In the genomic region with DNA sequence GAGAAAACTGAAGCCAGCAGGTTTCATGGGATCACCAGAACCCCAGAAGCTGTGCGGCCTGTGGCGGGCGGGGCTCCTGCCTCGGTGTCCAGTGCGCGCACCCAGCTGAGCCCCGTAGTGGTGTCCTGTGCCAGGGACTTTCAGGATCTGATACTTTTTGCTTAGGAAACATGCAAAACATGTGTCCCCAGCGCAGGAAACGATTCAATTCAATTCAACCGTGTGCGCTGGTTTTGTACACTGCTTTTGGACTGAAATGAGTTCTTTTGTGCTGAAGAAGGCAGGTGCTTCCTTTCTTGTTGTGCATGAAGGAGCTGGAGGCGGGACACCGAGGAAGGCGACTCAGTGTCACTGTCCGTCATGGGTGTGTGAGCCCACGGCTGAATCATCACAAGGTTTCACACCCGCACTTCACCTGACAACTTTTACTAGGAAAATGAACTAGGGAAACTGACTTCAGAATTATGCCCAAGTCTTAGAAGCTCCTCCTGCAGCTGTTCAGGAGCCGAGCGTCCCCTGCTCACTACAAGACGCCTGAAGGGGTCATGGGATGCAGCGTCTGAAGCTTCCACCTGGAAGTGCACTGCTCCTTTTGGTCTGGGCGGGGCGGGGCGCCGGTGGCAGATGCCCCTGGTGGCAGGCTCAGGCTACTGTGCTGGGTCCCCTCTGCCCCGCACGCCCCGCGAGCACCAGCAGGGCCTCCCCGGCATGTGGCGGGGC, we compare ENCODE assay signal across 8 cellular contexts. TPM values are rescaled to one million over a fixed set of nuclear protein-coding genes. Genes with fewer than 3 reads are reported as not detected.
DNase-seq lines count a peak whose midpoint lies in the region; ATAC-seq and TF ChIP-seq lines count a peak whose summit lies in the region.

No MANE protein-coding gene starts in this region.

- no peaks in the 10 kb centered on the region for H3K9me3 Mint-ChIP-seq in activated naive CD8-positive, alpha-beta T cell treated with anti-CD3 and anti-CD28 coated beads for 36 hours

- no peak overlapping the region for H3K4me2 ChIP-seq in hepatocyte
- no peak overlapping the region for H3K4me2 ChIP-seq in smooth muscle cell

- peaks cover 23% of the 10 kb centered on the region for H3K4me1 ChIP-seq in hepatocyte (ENCODE audit: insufficient read depth)
- H3K4me1 ChIP-seq in smooth muscle cell (ENCODE audit: low read depth), result peaks cover 23% of the 10 kb centered on the region

- H2AFZ ChIP-seq in hepatocyte, result no peak overlapping the region
- no peak overlapping the region for H2AFZ ChIP-seq in smooth muscle cell (ENCODE audit: low read depth)

- 97% methylated on average over 31 of the region's 31 CpGs for WGBS in hepatocyte (ENCODE audit: low lambda C conversion rate, missing lambda C conversion rate)
- WGBS in smooth muscle cell (ENCODE audit: low lambda C conversion rate), result 95% methylated on average over 31 of the region's 31 CpGs

- no peaks in the 10 kb centered on the region for H3K9me3 ChIP-seq in hepatocyte (ENCODE audit: low read depth)
- no peaks in the 10 kb centered on the region for H3K9me3 ChIP-seq in smooth muscle cell (replicated peaks; ENCODE audit: low read depth)

- H3K27ac Mint-ChIP-seq in activated naive CD8-positive, alpha-beta T cell treated with anti-CD3 and anti-CD28 coated beads for 36 hours, result no peak overlapping the region

- ATAC-seq in GM18870 (IDR thresholded peaks at IDR 0.05; ENCODE audit: unreplicated experiment), result peak; percentile 55
- ATAC-seq in HG02943 (IDR thresholded peaks at IDR 0.05; ENCODE audit: low read depth, unreplicated experiment), result peak; percentile 59

- no peaks in the 10 kb centered on the region for H3K36me3 ChIP-seq in hepatocyte (replicated peaks; ENCODE audit: insufficient read depth, low read depth)
- no peaks in the 10 kb centered on the region for H3K36me3 ChIP-seq in smooth muscle cell (ENCODE audit: low read depth)

- H3K27ac ChIP-seq in hepatocyte, result no peak overlapping the region
- H3K27ac ChIP-seq in smooth muscle cell (ENCODE audit: low read depth), result no peak overlapping the region

- H3K4me3 Mint-ChIP-seq in activated naive CD8-positive, alpha-beta T cell treated with anti-CD3 and anti-CD28 coated beads for 36 hours, result no peak overlapping the region

- peaks cover 23% of the 10 kb centered on the region for H3K4me1 Mint-ChIP-seq in activated naive CD8-positive, alpha-beta T cell treated with anti-CD3 and anti-CD28 coated beads for 36 hours

- H3F3A ChIP-seq in smooth muscle cell (ENCODE audit: low read depth), result peaks cover 4% of the 10 kb centered on the region

- no peaks in the 10 kb centered on the region for H4K20me1 ChIP-seq in hepatocyte (ENCODE audit: insufficient read depth, poor library complexity, severe bottlenecking)
- H4K20me1 ChIP-seq in smooth muscle cell (ENCODE audit: low read depth), result no peaks in the 10 kb centered on the region

- H3K9ac ChIP-seq in smooth muscle cell (ENCODE audit: low read depth), result no peak overlapping the region

- peak; percentile 56 for DNase-seq in 8988T
- peak; percentile 45 for DNase-seq in activated naive CD8-positive, alpha-beta T cell treated with anti-CD3 and anti-CD28 coated beads for 36 hours
- DNase-seq in UCSD-AML1 (lab: John Stamatoyannopoulos, UW; ENCODE audit: unreplicated experiment), result no peak
- DNase-seq in hepatocyte (ENCODE audit: low spot score), result no peak
- DNase-seq in NCI-H526 (lab: John Stamatoyannopoulos, UW), result no peak
- DNase-seq in smooth muscle cell (lab: John Stamatoyannopoulos, UW; ENCODE audit: unreplicated experiment), result no peak

- no peak for TF ChIP-seq CTCF in hepatocyte (IDR thresholded peaks at IDR 0.05; ENCODE audit: poor library complexity)
- TF ChIP-seq CTCF in smooth muscle cell (IDR thresholded peaks at IDR 0.05; ENCODE audit: borderline replicate concordance, insufficient read depth, poor library complexity, severe bottlenecking), result no peak

- peaks cover 7% of the 10 kb centered on the region for H3K36me3 Mint-ChIP-seq in activated naive CD8-positive, alpha-beta T cell treated with anti-CD3 and anti-CD28 coated beads for 36 hours

- H3K79me2 ChIP-seq in hepatocyte (peaks cover 4% of the 10 kb centered on the region), smooth muscle cell (ENCODE audit: low read depth) (no peaks in the 10 kb centered on the region)

- H3K27me3 ChIP-seq in hepatocyte (no peaks in the 10 kb centered on the region), smooth muscle cell (ENCODE audit: low read depth) (no peaks in the 10 kb centered on the region)

- no peaks in the 10 kb centered on the region for H3K9me2 ChIP-seq in hepatocyte (replicated peaks; ENCODE audit: insufficient read depth)

- H3K27me3 Mint-ChIP-seq in activated naive CD8-positive, alpha-beta T cell treated with anti-CD3 and anti-CD28 coated beads for 36 hours, result no peaks in the 10 kb centered on the region

- H3K4me3 ChIP-seq in hepatocyte (no peak overlapping the region), smooth muscle cell (no peak overlapping the region)

RNA-seq across cellular contexts. Expression of a gene that starts 31.4 kb away (rescaled TPM):
- total RNA-seq in activated naive CD8-positive, alpha-beta T cell treated with anti-CD3 and anti-CD28 coated beads for 36 hours, result not detected
- 0.12 and 0.27 TPM in 2 replicates for total RNA-seq in hepatocyte
- polyA plus RNA-seq in hepatocyte, result 0.49 and 2.1 TPM in 2 replicates
- 4.5 and 7.1 TPM in 2 replicates for total RNA-seq in smooth muscle cell
- polyA plus RNA-seq in smooth muscle cell, result 0.93 and 3.2 TPM in 2 replicates

Comparison
In these comparisons a context has a peak if more than half of its experiments do, and no peak if none do; other contexts are left out.
1. DNase-seq: peak in 8988T (single experiment) and activated naive CD8-positive, alpha-beta T cell treated with anti-CD3 and anti-CD28 coated beads for 36 hours (single experiment); none in UCSD-AML1 (single experiment), hepatocyte (single experiment), NCI-H526 (0 of 2) and smooth muscle cell (single experiment).